8 cellular contexts compared by ENCODE assay signal in the genomic region with DNA sequence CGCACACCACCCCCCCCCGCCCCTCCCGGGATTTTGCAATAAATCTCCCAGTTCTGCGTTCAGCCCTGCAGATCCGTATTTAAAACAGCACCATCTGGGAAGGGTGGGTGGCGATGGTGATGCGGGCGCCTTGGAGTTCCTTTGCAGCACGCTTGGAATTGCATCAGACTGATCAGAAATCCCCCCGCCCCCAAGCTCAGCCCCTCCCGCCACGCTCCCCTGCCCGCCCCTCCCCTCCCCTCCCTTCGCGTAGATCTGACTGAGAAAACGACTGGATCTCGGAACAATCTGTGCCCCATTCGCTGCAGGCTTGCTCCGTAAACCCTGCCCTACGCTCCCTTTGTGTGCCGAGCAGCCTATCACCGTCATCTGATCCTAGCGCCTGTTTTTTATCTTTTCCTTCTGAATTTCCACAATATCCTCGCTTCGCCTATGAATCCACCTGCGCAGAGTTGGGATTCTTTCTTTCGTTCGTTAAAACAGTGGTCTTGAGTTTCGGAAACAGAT. TPM values are rescaled to one million over a fixed set of nuclear protein-coding genes. Genes with fewer than 3 reads are reported as not detected.
DNase-seq lines count a peak whose midpoint lies in the region; ATAC-seq and TF ChIP-seq lines count a peak whose summit lies in the region.

No MANE protein-coding gene starts in this region.

- H3K27ac ChIP-seq in left lung (no peak overlapping the region), aorta (ENCODE audit: low read depth in 1 of 2, low read length in 2 of 2) (no peak overlapping the region), OCI-LY7 (ENCODE audit: low read depth, low read length, poor library complexity, severe bottlenecking) (no peak overlapping the region)

- peak; percentile 71 for ATAC-seq in left lung
- peak; percentile 71 for ATAC-seq in aorta (ENCODE audit: low FRiP score)

- no peaks in the 10 kb centered on the region for H3K79me2 ChIP-seq in OCI-LY7 (ENCODE audit: insufficient read depth, low read depth, low read length)

- H3K27me3 ChIP-seq in left lung (peaks cover 66 to 96% of the 10 kb centered on the region in 2 donors), aorta (ENCODE audit: control insufficient read depth in 1 of 2, insufficient read depth in 2 of 2, low read length in 1 of 2) (no peaks in the 10 kb centered on the region)

- DNase-seq in NCI-H2227 treated with DMSO at 0.1 percent for 48 hours (lab: John Stamatoyannopoulos, UW) (peak; percentile 78), cerebellar cortex (ENCODE audit: low spot score) (peak; percentile 97), left lung (no peak), aorta (peak in 1 of 2 donors; percentile 73), OCI-LY7 (ENCODE audit: low spot score) (no peak), germinal center (ENCODE audit: low spot score) (no peak), COLO829 (ENCODE audit: low spot score) (no peak)

- H3K4me1 ChIP-seq in ES-I3 (ENCODE audit: insufficient read depth, low read length) (peaks cover 13% of the 10 kb centered on the region), left lung (peaks cover 0 to 8% of the 10 kb centered on the region in 2 donors), aorta (ENCODE audit: control insufficient read depth in 1 of 2, insufficient read depth in 2 of 2, low read length in 2 of 2) (no peaks in the 10 kb centered on the region), OCI-LY7 (ENCODE audit: insufficient read depth, low read length, poor library complexity, severe bottlenecking) (no peaks in the 10 kb centered on the region)

- H3K4me3 ChIP-seq in left lung (peak overlapping the region; percentile 9 to 27), aorta (ENCODE audit: low read length in 2 of 2) (peak overlapping the region; percentile 2 to 36), OCI-LY7 (ENCODE audit: low read depth, low read length, poor library complexity, severe bottlenecking) (no peak overlapping the region)

- BruUV-seq in OCI-LY7 (replicated peaks; lab: Mats Ljungman, UMichigan): no TSS peak

- H3K9me2 ChIP-seq in OCI-LY7 (ENCODE audit: insufficient read depth, low read length): no peaks in the 10 kb centered on the region

- intact Hi-C loops in left lung (cut with DNase I) (no loop called here), aorta (cut with DNase I) (no loop called here), OCI-LY7 (cut with micrococcal nuclease; ENCODE audit: unreplicated experiment) (no loop called here)

- WGBS in aorta, 2 donors: 0% methylated on average over 26 to 29 of the region's 29 CpGs

- H3K4me2 ChIP-seq in OCI-LY7 (ENCODE audit: low read length): no peak overlapping the region

- no peaks in the 10 kb centered on the region for H3K9me3 ChIP-seq in ES-I3 (ENCODE audit: control insufficient read depth, insufficient read depth, low read length)
- H3K9me3 ChIP-seq in left lung: no peaks in the 10 kb centered on the region
- H3K9me3 ChIP-seq in aorta (ENCODE audit: control insufficient read depth, low read length): no peaks in the 10 kb centered on the region
- H3K9me3 ChIP-seq in OCI-LY7 (ENCODE audit: low read length): no peaks in the 10 kb centered on the region

- no peaks in the 10 kb centered on the region for H4K20me1 ChIP-seq in OCI-LY7 (ENCODE audit: insufficient read depth, low read length)

- CTCF ChIA-PET in OCI-LY7 (lab: Charles Lee; ENCODE audit: unreplicated experiment): no interaction called here

- no peak overlapping the region for H2AFZ ChIP-seq in OCI-LY7 (ENCODE audit: low read length)

- H3K9ac ChIP-seq in ES-I3 (ENCODE audit: low read depth, low read length): peak overlapping the region; percentile 90

- no peak for TF ChIP-seq CTCF in left lung (IDR thresholded peaks at IDR 0.05)
- TF ChIP-seq CTCF in OCI-LY7 (conservative IDR thresholded peaks at IDR 0.05; ENCODE audit: low read length): no peak

- H3K36me3 ChIP-seq in ES-I3 (ENCODE audit: insufficient read depth, low read length) (no peaks in the 10 kb centered on the region), left lung (no peaks in the 10 kb centered on the region), aorta (ENCODE audit: control insufficient read depth in 1 of 2, insufficient read depth in 2 of 2, low read length in 1 of 2) (no peaks in the 10 kb centered on the region), OCI-LY7 (ENCODE audit: insufficient read depth, low read length) (no peaks in the 10 kb centered on the region)

- POLR2A ChIA-PET in OCI-LY7 (lab: Charles Lee): interaction anchor here (0.7 kb wide), 1 partner anchor 436 kb away, joined by 6 read pairs; no protein-coding TSS in a partner anchor

RNA-seq across cellular contexts. Expression of gene BDNF, which starts 18.1 kb away (rescaled TPM):
- total RNA-seq in left lung: 1 to 10 TPM; 1.1 to 1.2 TPM
- 1 to 10 TPM in 1 of 2 donors, under 1 TPM in 1; 0.75 to 6.2 TPM for total RNA-seq in aorta
- polyA plus RNA-seq in aorta: 1 to 10 TPM; 1.1 to 1.9 TPM
- total RNA-seq in OCI-LY7 (2014; rRNA removed; shearing (Covaris generic)): not detected in 2 replicates
- not detected in 2 replicates for total RNA-seq in OCI-LY7 (2022)

Comparison
In these comparisons a context has a peak if more than half of its experiments do, and no peak if none do; other contexts are left out.
1. DNase-seq: peak in NCI-H2227 treated with DMSO at 0.1 percent for 48 hours (single experiment) and cerebellar cortex (single experiment); none in left lung (0 of 2), OCI-LY7 (single experiment), germinal center (single experiment) and COLO829 (single experiment).